In the genomic region with DNA sequence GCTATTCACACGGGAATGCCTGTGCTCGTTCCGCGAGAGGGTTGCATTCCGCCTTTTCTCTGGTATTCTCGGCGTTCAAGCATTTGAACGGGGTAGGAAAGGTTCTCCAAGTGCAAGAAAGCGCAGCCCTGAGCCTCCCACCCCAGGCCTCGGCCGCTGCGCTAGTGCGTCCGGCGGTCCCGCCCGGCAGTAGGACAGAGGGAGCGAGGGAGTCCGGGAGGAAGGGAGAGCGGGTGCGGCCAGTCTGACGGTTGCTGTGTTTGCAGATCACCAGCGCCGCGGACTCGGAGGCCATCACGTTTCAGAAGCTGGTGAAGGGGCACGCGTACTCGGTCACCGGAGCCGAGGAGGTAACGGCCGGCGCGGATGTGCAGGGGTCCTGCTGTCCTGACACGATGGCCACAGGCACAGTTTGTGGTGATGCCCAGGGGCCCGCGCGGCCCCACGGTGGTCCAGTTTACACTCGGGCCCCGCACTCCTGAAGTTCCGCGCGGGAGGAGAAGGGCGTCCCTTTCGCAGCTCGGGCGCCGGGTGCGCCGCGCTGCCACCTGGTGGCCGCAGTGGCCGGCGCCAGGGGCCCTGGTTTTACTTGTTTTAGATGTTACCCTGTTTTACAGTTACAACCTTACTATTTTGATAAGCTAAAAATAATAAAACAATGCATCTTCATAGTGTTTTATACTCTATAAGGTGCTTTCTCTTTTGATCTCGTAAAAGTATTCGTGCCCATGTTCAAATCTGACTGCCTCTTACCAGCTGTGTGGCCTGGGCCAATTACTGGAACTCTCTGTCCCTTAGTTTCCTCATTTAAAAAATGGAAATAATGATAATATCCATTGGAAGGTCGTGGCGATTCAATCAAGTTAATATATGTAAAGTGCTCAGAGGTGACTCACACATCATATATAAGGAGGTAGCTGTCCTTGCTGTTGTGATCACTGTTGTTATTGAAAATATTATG, we compare ENCODE assay signal across 8 cellular contexts. TPM values are rescaled to one million over a fixed set of nuclear protein-coding genes. Genes with fewer than 3 reads are reported as not detected.
DNase-seq lines count a peak whose midpoint lies in the region; ATAC-seq and TF ChIP-seq lines count a peak whose summit lies in the region.

No MANE protein-coding gene starts in this region.

- peak overlapping the region; percentile 87 for H3K23ac ChIP-seq in neuronal stem cell (ENCODE audit: low read depth, low read length, poor library complexity)

- peak overlapping the region; percentile 58 for H4K8ac ChIP-seq in neuronal stem cell (ENCODE audit: low read depth, low read length)

- peak overlapping the region; percentile 33 to 57 for H3K4me3 ChIP-seq in gastroesophageal sphincter
- peak overlapping the region in 1 of 2 donors; percentile 79 for H3K4me3 ChIP-seq in neuronal stem cell (ENCODE audit: low read length in 2 of 2)

- no peaks in the 10 kb centered on the region for H3K27me3 ChIP-seq in gastroesophageal sphincter
- peaks cover 0 to 3% (median 0%) of the 10 kb centered on the region in 3 experiments for H3K27me3 ChIP-seq in neuronal stem cell (ENCODE audit: control insufficient read depth in 3 of 3, insufficient read depth in 3 of 3, low read depth in 1 of 3, low read length in 3 of 3)

- ATAC-seq in HG02870 (IDR thresholded peaks at IDR 0.05; ENCODE audit: unreplicated experiment) (peak; percentile 45), gastroesophageal sphincter (peak; percentile 81)

- H3K9me3 ChIP-seq in gastroesophageal sphincter (no peaks in the 10 kb centered on the region), neuronal stem cell (replicated peaks in 1 of 2; ENCODE audit: control insufficient read depth in 2 of 2, insufficient read depth in 1 of 2, low read depth in 1 of 2, low read length in 2 of 2) (no peaks in the 10 kb centered on the region)

- H3K36me3 ChIP-seq in gastroesophageal sphincter: peaks cover 0 to 82% of the 10 kb centered on the region in 2 donors
- peaks cover 37 to 99% of the 10 kb centered on the region in 2 donors for H3K36me3 ChIP-seq in neuronal stem cell (replicated peaks in 1 of 2; ENCODE audit: control insufficient read depth in 2 of 2, insufficient read depth in 2 of 2, low read length in 2 of 2)

- peak overlapping the region; percentile 99 for H3K18ac ChIP-seq in neuronal stem cell (ENCODE audit: low read length)

- H2BK120ac ChIP-seq in neuronal stem cell (ENCODE audit: low read depth, low read length): peak overlapping the region; percentile 33

- H3K4me1 ChIP-seq in gastroesophageal sphincter (peaks cover 0 to 30% (median 21%) of the 10 kb centered on the region in 3 donors), neuronal stem cell (ENCODE audit: control insufficient read depth in 2 of 2, insufficient read depth in 1 of 2, low read depth in 1 of 2, low read length in 2 of 2) (peaks cover 0 to 10% of the 10 kb centered on the region in 2 donors)

- TF ChIP-seq POLR2A in gastroesophageal sphincter (IDR thresholded peaks at IDR 0.05): no peak

- TF ChIP-seq EP300 in gastroesophageal sphincter (IDR thresholded peaks at IDR 0.05): no peak

- DNase-seq in RPMI8226 (peak; percentile 66), neuronal stem cell (ENCODE audit: low spot score) (peak; percentile 51), stromal cell of bone marrow (ENCODE audit: low read depth) (peak; percentile 31), NCI-H2029 treated with DMSO at 0.1 percent for 48 hours (lab: John Stamatoyannopoulos, UW) (no peak)
- peak; percentile 48 for DNase-seq in activated gamma-delta T cell treated with anti-CD3 and anti-CD28 coated beads, Interleukin-2, amount 50 U/mL, for 16 hours (ENCODE audit: low read depth)

- H3K79me1 ChIP-seq in neuronal stem cell (ENCODE audit: low read depth, low read length): no peaks in the 10 kb centered on the region

- H3K4me2 ChIP-seq in neuronal stem cell (ENCODE audit: insufficient read depth, low read length, poor library complexity, severe bottlenecking): peak overlapping the region; percentile 85

- no peak overlapping the region for H3K4ac ChIP-seq in neuronal stem cell (ENCODE audit: low read length)

- H3K14ac ChIP-seq in neuronal stem cell (ENCODE audit: low read length): peak overlapping the region; percentile 85

- H2BK15ac ChIP-seq in neuronal stem cell (ENCODE audit: low read length): peak overlapping the region; percentile 73

- peak overlapping the region; percentile 90 for H3K9ac ChIP-seq in neuronal stem cell (ENCODE audit: low read depth, low read length, poor library complexity)

- H2AK5ac ChIP-seq in neuronal stem cell (ENCODE audit: low read depth, low read length): peak overlapping the region; percentile 54

- peak overlapping the region; percentile 62 for H4K91ac ChIP-seq in neuronal stem cell (ENCODE audit: low read depth, low read length, poor library complexity)

- H2BK5ac ChIP-seq in neuronal stem cell (ENCODE audit: low read length): no peak overlapping the region

- no peak overlapping the region for H2AFZ ChIP-seq in neuronal stem cell (ENCODE audit: low read length)

- TF ChIP-seq CTCF in GM12874 (IDR thresholded peaks at IDR 0.05; ENCODE audit: insufficient read depth, low read depth, low read length): peak; percentile 88
- TF ChIP-seq CTCF in gastroesophageal sphincter (IDR thresholded peaks at IDR 0.05): peak; percentile 92 to 97 (median 96)

- 15 to 18% methylated on average over 6 of the region's 61 CpGs for WGBS in gastroesophageal sphincter (ENCODE audit: low coverage in 1 of 2), 2 donors
- WGBS in neuronal stem cell (ENCODE audit: extremely low coverage in 2 of 2, insufficient read length in 2 of 2, insufficient replicate concordance in 1 of 2), 2 donors: no CpG with 5 or more reads among the region's 61 CpGs

- H3K27ac ChIP-seq in gastroesophageal sphincter (peak overlapping the region; percentile 26 to 87 (median 82)), neuronal stem cell (replicated peaks; ENCODE audit: low read length) (no peak overlapping the region)

- peak overlapping the region; percentile 69 for H2BK12ac ChIP-seq in neuronal stem cell (ENCODE audit: low read length)

RNA-seq across cellular contexts. Expression of gene CAPN2, which starts 36.7 kb away (rescaled TPM):
- total RNA-seq in gastroesophageal sphincter: 100 to 1,000 TPM; 140 to 174 (median 149) TPM
- polyA plus RNA-seq in neuronal stem cell (2013, experiment 1 of 2): 50.4 TPM
- polyA plus RNA-seq in neuronal stem cell (2013, experiment 2 of 2): 50.8 TPM
